8 cellular contexts compared by ENCODE assay signal in genomic region chr3:184248454-184249411, GRCh38. TPM values are rescaled to one million over a fixed set of nuclear protein-coding genes. Genes with fewer than 3 reads are reported as not detected.
A peak's percentile ranks its signal among the peaks of the same experiment; 100 is the strongest.
DNase-seq lines count a peak whose midpoint lies in the region; ATAC-seq lines count a peak whose summit lies in the region.

TSS of gene ALG3 (minus strand) at chr3:184248962. CDS start at chr3:184248940, 22 bp downstream.

- CTCF ChIA-PET in activated naive CD4-positive, alpha-beta T cell treated with anti-CD3 and anti-CD28 coated beads, Interleukin-2, amount 10 ng/mL, durations not matched to agents 7 days and 5 days (lab: Charles Lee) = interaction anchor here (0.8 to 1.4 kb wide), 5 partner anchors 8 to 352 kb away, joined by 3 to 5 read pairs (median 4); no protein-coding TSS in a partner anchor

- H3K27ac Mint-ChIP-seq in activated naive CD4-positive, alpha-beta T cell treated with anti-CD3 and anti-CD28 coated beads, Interleukin-2, amount 10 ng/mL, durations not matched to agents 7 days and 5 days = peak within 1 kb of the TSS; percentile 98

- DNase-seq in DMS79 treated with DMSO at 0.1 percent for 48 hours (lab: John Stamatoyannopoulos, UW) = peak; percentile 77
- DNase-seq in LoVo (ENCODE audit: low spot score) = peak; percentile 87
- DNase-seq in SK-N-DZ (ENCODE audit: low spot score) = peak; percentile 89
- peak; percentile 90 for DNase-seq in activated naive CD4-positive, alpha-beta T cell treated with anti-CD3 and anti-CD28 coated beads, Interleukin-2, amount 10 ng/mL, durations not matched to agents 7 days and 5 days
- DNase-seq in germinal center (ENCODE audit: low spot score) = peak; percentile 84
- peak in 54 of 56 donors; percentile 22 to 85 (median 67) for DNase-seq in nucleus accumbens (lab: John Stamatoyannopoulos, UW)
- peak in 46 of 49 donors; percentile 35 to 85 (median 70) for DNase-seq in substantia nigra (lab: John Stamatoyannopoulos, UW)

- H3K36me3 Mint-ChIP-seq in activated naive CD4-positive, alpha-beta T cell treated with anti-CD3 and anti-CD28 coated beads, Interleukin-2, amount 10 ng/mL, durations not matched to agents 7 days and 5 days = peaks cover 11% of the 10 kb centered on the region

- peak within 1 kb of the TSS; percentile 90 for H3K4me3 Mint-ChIP-seq in activated naive CD4-positive, alpha-beta T cell treated with anti-CD3 and anti-CD28 coated beads, Interleukin-2, amount 10 ng/mL, durations not matched to agents 7 days and 5 days

- H3K27ac ChIP-seq in substantia nigra (ENCODE audit: low read depth, low read length, poor library complexity, severe bottlenecking) = peak within 1 kb of the TSS; percentile 81

- no peaks in the 10 kb centered on the region for H3K27me3 Mint-ChIP-seq in activated naive CD4-positive, alpha-beta T cell treated with anti-CD3 and anti-CD28 coated beads, Interleukin-2, amount 10 ng/mL, durations not matched to agents 7 days and 5 days

- peak; percentile 39 for ATAC-seq in GM21786 (IDR thresholded peaks at IDR 0.05; ENCODE audit: unreplicated experiment)

- H3K4me1 Mint-ChIP-seq in activated naive CD4-positive, alpha-beta T cell treated with anti-CD3 and anti-CD28 coated beads, Interleukin-2, amount 10 ng/mL, durations not matched to agents 7 days and 5 days = peaks cover 27% of the 10 kb centered on the region

- no peaks in the 10 kb centered on the region for H3K9me3 Mint-ChIP-seq in activated naive CD4-positive, alpha-beta T cell treated with anti-CD3 and anti-CD28 coated beads, Interleukin-2, amount 10 ng/mL, durations not matched to agents 7 days and 5 days

RNA-seq across cellular contexts. Expression of gene ALG3, which starts in this region (rescaled TPM):
- polyA plus RNA-seq in SK-N-DZ (2014; cell fraction: cytosol; rRNA removed) = 108 and 118 TPM in 2 replicates
- 87.2 and 130 TPM in 2 replicates for polyA plus RNA-seq in SK-N-DZ (2014; cell fraction: nucleus; rRNA removed)

Comparison
In these comparisons a context has a peak if more than half of its experiments do, and no peak if none do; other contexts are left out.
1. Peak in every context shown above with its lines: DNase-seq, ATAC-seq and H3K27ac ChIP-seq.